27 cellular contexts compared by ENCODE assay signal in genomic region chr21:34833465-34833864, GRCh38.
"Had no signal": no experiment of that assay in that cellular context is flagged by ENCODE, and none has a peak within 500 bp of the region (broad histone marks: within the 10 kb centered on the region; RNA-seq: fewer than 3 reads in every experiment).

No MANE protein-coding gene starts in this region.

- H3K9me3 ChIP-seq: left lung, testis, uterus had no signal

- H3K27ac ChIP-seq: epithelial cell of prostate, testis, uterus, WERI-Rb-1 had no signal

- ATAC-seq: left lung; naive thymus-derived CD4-positive, alpha-beta T cell; sciatic nerve; T-cell had no signal

- H3K9me3 Mint-ChIP-seq: activated T-helper 2 cell treated with anti-CD3 and anti-CD28 coated beads, Interferon-gamma antibody, Interleukin-2, Interleukin-4, amounts not matched to agents 10 μg/mL and 5 μg/mL and 100 μg/mL, durations not matched to agents 14 hours and 24 hours and 36 hours; neural crest cell; T-helper 2 cell treated with Interferon-gamma antibody and Interleukin-4, amounts not matched to agents 5 μg/mL and 100 μg/mL, for 36 hours had no signal

- H3K4me3 ChIP-seq: coronary artery, left lung, testis, uterus had no signal

- DNase-seq: activated CD4-positive, CD25-positive, alpha-beta regulatory T cell treated with anti-CD3 and anti-CD28 coated beads, Interleukin-2, amount 50 U/mL, for 72 hours; activated CD8-positive, alpha-beta memory T cell treated with anti-CD3 and anti-CD28 coated beads for 24 hours; activated CD8-positive, alpha-beta memory T cell treated with anti-CD3 and anti-CD28 coated beads, Interleukin-2, amount 50 U/mL, for 4 hours; activated T-cell treated with anti-CD3 and anti-CD28 coated beads, Interleukin-2, amount 50 U/mL, for 24 hours; amygdala; cerebellar nuclear complex; foreskin fibroblast; left lung; naive thymus-derived CD4-positive, alpha-beta T cell; occipital lobe; posterior cingulate gyrus; small intestine; stimulated activated CD4-positive, alpha-beta T cell treated with anti-CD3 and anti-CD28 coated beads, Interleukin-15, amount 100 ng/mL, for 24 hours; stimulated activated CD8-positive, alpha-beta memory T cell treated with anti-CD3 and anti-CD28 coated beads, Interleukin-4, amount 100 ng/mL, for 48 hours; stimulated activated naive B cell treated with anti-CD40 and anti-IgM and Interleukin-4, amounts not matched to agents 10 μg/mL and 1 μg/mL and 100 μg/mL, for 72 hours; T-cell; testis; trophoblast cell; uterus; WERI-Rb-1 had no signal

- H3K27ac Mint-ChIP-seq: activated naive CD8-positive, alpha-beta T cell; activated T-cell treated with anti-CD3 and anti-CD28 coated beads, Interleukin-2, amount 50 U/mL, for 24 hours; activated T-helper 2 cell treated with anti-CD3 and anti-CD28 coated beads, Interferon-gamma antibody, Interleukin-2, Interleukin-4, amounts not matched to agents 10 μg/mL and 5 μg/mL and 100 μg/mL, durations not matched to agents 14 hours and 24 hours and 36 hours; stimulated activated naive B cell treated with anti-CD40 and anti-IgM and Interleukin-4, amounts not matched to agents 10 μg/mL and 1 μg/mL and 100 μg/mL, for 72 hours; T-cell; T-helper 2 cell treated with Interferon-gamma antibody and Interleukin-4, amounts not matched to agents 5 μg/mL and 100 μg/mL, for 36 hours had no signal

- H3K36me3 ChIP-seq: uterus, WERI-Rb-1 had no signal

- H3K27me3 Mint-ChIP-seq: activated naive CD8-positive, alpha-beta T cell; activated T-cell treated with anti-CD3 and anti-CD28 coated beads, Interleukin-2, amount 50 U/mL, for 24 hours; naive thymus-derived CD4-positive, alpha-beta T cell; stimulated activated naive B cell treated with anti-CD40 and anti-IgM and Interleukin-4, amounts not matched to agents 10 μg/mL and 1 μg/mL and 100 μg/mL, for 72 hours; T-cell had no signal

- H3K4me3 Mint-ChIP-seq: activated naive CD8-positive, alpha-beta T cell; activated T-cell treated with anti-CD3 and anti-CD28 coated beads, Interleukin-2, amount 50 U/mL, for 24 hours; neural crest cell; stimulated activated naive B cell treated with anti-CD40 and anti-IgM and Interleukin-4, amounts not matched to agents 10 μg/mL and 1 μg/mL and 100 μg/mL, for 72 hours; T-cell; T-helper 2 cell treated with Interferon-gamma antibody and Interleukin-4, amounts not matched to agents 5 μg/mL and 100 μg/mL, for 36 hours had no signal

- H3K27me3 ChIP-seq: left lung, testis, uterus had no signal

- H3K4me1 ChIP-seq: uterus had no signal
